Comparison of ENCODE assay signal across 8 cellular contexts in genomic region chr17:8153550-8153956, GRCh38. TPM values are rescaled to one million over a fixed set of nuclear protein-coding genes. Genes with fewer than 3 reads are reported as not detected.
DNase-seq lines count a peak whose midpoint lies in the region; ATAC-seq lines count a peak whose summit lies in the region.

No MANE protein-coding gene starts in this region.

- H3K4me3 Mint-ChIP-seq in dendritic cell treated with granulocyte-macrophage colony-stimulating factor and Interleukin-4, amounts not matched to agents 40 ng/mL and 50 ng/mL, for 4 days = peak overlapping the region; percentile 70

- H3K36me3 Mint-ChIP-seq in dendritic cell treated with granulocyte-macrophage colony-stimulating factor and Interleukin-4, amounts not matched to agents 40 ng/mL and 50 ng/mL, for 4 days (ENCODE audit: low read depth) = peaks cover 36% of the 10 kb centered on the region

- H3K27ac Mint-ChIP-seq in dendritic cell treated with granulocyte-macrophage colony-stimulating factor and Interleukin-4, amounts not matched to agents 40 ng/mL and 50 ng/mL, for 4 days = no peak overlapping the region

- H3K4me1 Mint-ChIP-seq in dendritic cell treated with granulocyte-macrophage colony-stimulating factor and Interleukin-4, amounts not matched to agents 40 ng/mL and 50 ng/mL, for 4 days (ENCODE audit: low read depth) = peaks cover 18% of the 10 kb centered on the region

- intact Hi-C loops in dendritic cell treated with granulocyte-macrophage colony-stimulating factor and Interleukin-4, amounts not matched to agents 40 ng/mL and 50 ng/mL, for 4 days (cut with micrococcal nuclease) = loop anchor here (10.0 kb wide), 1 partner anchor 309 kb away; no protein-coding TSS in a partner anchor

- H3K9me3 Mint-ChIP-seq in dendritic cell treated with granulocyte-macrophage colony-stimulating factor and Interleukin-4, amounts not matched to agents 40 ng/mL and 50 ng/mL, for 4 days = no peaks in the 10 kb centered on the region

- peak; percentile 29 for DNase-seq in activated CD4-positive, CD25-positive, alpha-beta regulatory T cell treated with anti-CD3 and anti-CD28 coated beads, Interleukin-2, amount 50 U/mL, for 72 hours
- DNase-seq in SW480 (ENCODE audit: low spot score) (peak; percentile 92), left lobe of liver (ENCODE audit: low spot score) (peak; percentile 88), NCI-H1930 (lab: John Stamatoyannopoulos, UW) (no peak)
- DNase-seq in stimulated activated CD4-positive, alpha-beta T cell treated with anti-CD3 and anti-CD28 coated beads, Interleukin-2, amount 100 ng/mL, for 24 hours = peak; percentile 65 to 69

- no peak for ATAC-seq in activated CD4-positive, CD25-positive, alpha-beta regulatory T cell treated with anti-CD3 and anti-CD28 coated beads, Interleukin-2, amount 50 U/mL, for 24 hours
- peak; percentile 27 for ATAC-seq in left lobe of liver
- no peak for ATAC-seq in GM21825 (IDR thresholded peaks at IDR 0.05; ENCODE audit: unreplicated experiment)

- H3K27me3 Mint-ChIP-seq in dendritic cell treated with granulocyte-macrophage colony-stimulating factor and Interleukin-4, amounts not matched to agents 40 ng/mL and 50 ng/mL, for 4 days = no peaks in the 10 kb centered on the region

RNA-seq across cellular contexts. Expression of gene PER1, which starts 1.3 kb away (rescaled TPM):
- total RNA-seq in left lobe of liver = 108 TPM

RNA-seq across cellular contexts. Expression of gene VAMP2, which starts 9.2 kb away (rescaled TPM):
- 18.1 TPM for total RNA-seq in left lobe of liver

RNA-seq across cellular contexts. Expression of gene TMEM107, which starts 22.6 kb away (rescaled TPM):
- 3.6 TPM for total RNA-seq in left lobe of liver

RNA-seq across cellular contexts. Expression of gene HES7, which starts 29.6 kb away (rescaled TPM):
- total RNA-seq in left lobe of liver = not detected

RNA-seq across cellular contexts. Expression of gene ALOXE3, which starts 35.2 kb away (rescaled TPM):
- total RNA-seq in left lobe of liver = not detected

Comparison
In these comparisons a context has a peak if more than half of its experiments do, and no peak if none do; other contexts are left out.
1. DNase-seq: peak in activated CD4-positive, CD25-positive, alpha-beta regulatory T cell treated with anti-CD3 and anti-CD28 coated beads, Interleukin-2, amount 50 U/mL, for 72 hours (single experiment), SW480 (single experiment), left lobe of liver (single experiment) and stimulated activated CD4-positive, alpha-beta T cell treated with anti-CD3 and anti-CD28 coated beads, Interleukin-2, amount 100 ng/mL, for 24 hours (2 of 2); none in NCI-H1930 (0 of 2).